ENCODE assay signal across 16 cellular contexts in genomic region chr18:449374-449773, GRCh38. TPM values are rescaled to one million over a fixed set of nuclear protein-coding genes. Genes with fewer than 3 reads are reported as not detected.
A peak's percentile ranks its signal among the peaks of the same experiment; 100 is the strongest.
DNase-seq lines count a peak whose midpoint lies in the region; ATAC-seq, FAIRE-seq and TF ChIP-seq lines count a peak whose summit lies in the region.
"Had no signal": no experiment of that assay in that cellular context is flagged by ENCODE, and none has a peak within 500 bp of the region (broad histone marks: within the 10 kb centered on the region; RNA-seq: fewer than 3 reads in every experiment).

No MANE protein-coding gene starts in this region.

- H3K4me1 ChIP-seq in astrocyte (ENCODE audit: insufficient read depth, low read length) (no peaks in the 10 kb centered on the region), aorta (ENCODE audit: control insufficient read depth in 1 of 2, insufficient read depth in 2 of 2, low read length in 2 of 2) (no peaks in the 10 kb centered on the region)

- H3K27ac Mint-ChIP-seq in MCF 10A (ENCODE audit: low read depth, unreplicated experiment) (no peak overlapping the region), astrocyte (ENCODE audit: unreplicated experiment) (no peak overlapping the region)
- H3K27ac Mint-ChIP-seq: activated B cell treated with CpG ODN at 0.5 μM for 24 hours, memory B cell had no signal

- H3K9me3 ChIP-seq in astrocyte (ENCODE audit: insufficient read depth, low read depth, low read length), result no peaks in the 10 kb centered on the region
- peaks cover 5% of the 10 kb centered on the region for H3K9me3 ChIP-seq in aorta (ENCODE audit: control insufficient read depth, low read length)

- H3K36me3 ChIP-seq in astrocyte (ENCODE audit: insufficient read depth, low read length) (no peaks in the 10 kb centered on the region), aorta (ENCODE audit: control insufficient read depth in 1 of 2, insufficient read depth in 2 of 2, low read length in 1 of 2) (no peaks in the 10 kb centered on the region)
- H3K36me3 ChIP-seq: sigmoid colon had no signal

- H3K27ac ChIP-seq in astrocyte (ENCODE audit: low read depth, low read length) (no peak overlapping the region), aorta (ENCODE audit: low read depth in 1 of 2, low read length in 2 of 2) (no peak overlapping the region)

- no peaks in the 10 kb centered on the region for H4K20me1 ChIP-seq in astrocyte (ENCODE audit: insufficient read depth, low read length)

- DNase-seq in T47D (ENCODE audit: low read depth in 1 of 2, low spot score in 1 of 2), result peak; percentile 35 to 91
- no peak for DNase-seq in MCF 10A (ENCODE audit: unreplicated experiment)
- DNase-seq in astrocyte (ENCODE audit: low read depth), result no peak
- peak; percentile 52 for DNase-seq in iPS-NIHi7 (ENCODE audit: extremely low spot score)
- no peak for DNase-seq in aorta
- DNase-seq in GM13976 (ENCODE audit: low spot score), result no peak
- no peak for DNase-seq in GM20000 (ENCODE audit: low spot score)
- DNase-seq: activated B cell treated with CpG ODN at 0.5 μM for 24 hours; activated effector memory CD4-positive, alpha-beta T cell treated with Interleukin-2 at 50 U/mL for 16 hours; foreskin fibroblast; Kasumi-1; sigmoid colon had no signal

- H3K9me3 Mint-ChIP-seq in MCF 10A (ENCODE audit: unreplicated experiment), result peaks cover 20% of the 10 kb centered on the region
- H3K9me3 Mint-ChIP-seq in astrocyte (ENCODE audit: unreplicated experiment), result peaks cover 16% of the 10 kb centered on the region

- H3K36me3 Mint-ChIP-seq in MCF 10A (ENCODE audit: insufficient read depth, unreplicated experiment) (no peaks in the 10 kb centered on the region), astrocyte (ENCODE audit: low read depth, unreplicated experiment) (peaks cover 7% of the 10 kb centered on the region)
- H3K36me3 Mint-ChIP-seq: memory B cell had no signal

- CTCF ChIA-PET in MCF 10A (lab: Yijun Ruan, JAX), result interaction anchor here (0.6 kb wide), 1 partner anchor 145 kb away, joined by 4 read pairs; no protein-coding TSS in a partner anchor

- H3K4me3 ChIP-seq in astrocyte (ENCODE audit: insufficient read depth, low read depth, low read length) (no peak overlapping the region), aorta (ENCODE audit: low read length in 2 of 2) (no peak overlapping the region)
- H3K4me3 ChIP-seq: sigmoid colon had no signal

- no peak for TF ChIP-seq CTCF in MCF 10A (IDR thresholded peaks at IDR 0.05; ENCODE audit: unreplicated experiment)
- TF ChIP-seq CTCF in astrocyte (IDR thresholded peaks at IDR 0.05; ENCODE audit: insufficient read depth, low read depth, low read length), result no peak
- TF ChIP-seq CTCF in GM13976 (IDR thresholded peaks at IDR 0.05; ENCODE audit: borderline replicate concordance, control extremely low read depth, extremely low read depth, insufficient read depth, missing control alignments), result no peak
- no peak for TF ChIP-seq CTCF in GM20000 (IDR thresholded peaks at IDR 0.05; ENCODE audit: extremely low read depth, missing control alignments)

- H3K79me2 ChIP-seq in astrocyte (ENCODE audit: insufficient read depth, low read length), result no peaks in the 10 kb centered on the region

- H3K4me3 Mint-ChIP-seq in MCF 10A (ENCODE audit: unreplicated experiment) (no peak overlapping the region), astrocyte (ENCODE audit: unreplicated experiment) (no peak overlapping the region)
- H3K4me3 Mint-ChIP-seq: activated B cell treated with CpG ODN at 0.5 μM for 24 hours; central memory CD8-positive, alpha-beta T cell; memory B cell had no signal

- POLR2A ChIA-PET in MCF 10A (lab: Yijun Ruan, JAX), result no interaction called here

- H3K27me3 Mint-ChIP-seq in MCF 10A (ENCODE audit: insufficient read depth, unreplicated experiment) (no peaks in the 10 kb centered on the region), astrocyte (ENCODE audit: low read depth, unreplicated experiment) (peaks cover 5% of the 10 kb centered on the region)
- H3K27me3 Mint-ChIP-seq: activated B cell treated with CpG ODN at 0.5 μM for 24 hours had no signal

- 49 to 58% methylated on average over 8 of the region's 8 CpGs for WGBS in aorta, 2 donors

- intact Hi-C loops in MCF 10A (cut with micrococcal nuclease), result no loop called here
- intact Hi-C loops in aorta (cut with DNase I), result no loop called here

- H3K27me3 ChIP-seq in astrocyte (ENCODE audit: insufficient read depth, low read length) (no peaks in the 10 kb centered on the region), aorta (ENCODE audit: control insufficient read depth in 1 of 2, insufficient read depth in 2 of 2, low read length in 1 of 2) (no peaks in the 10 kb centered on the region)
- H3K27me3 ChIP-seq: sigmoid colon had no signal

- ATAC-seq in aorta (ENCODE audit: low FRiP score), result peak; percentile 26
- ATAC-seq in GM19324 (IDR thresholded peaks at IDR 0.05; ENCODE audit: low FRiP score, unreplicated experiment), result no peak

- H3K9ac ChIP-seq in astrocyte (ENCODE audit: low read length), result no peak overlapping the region

- peak overlapping the region; percentile 0 for H3K4me2 ChIP-seq in astrocyte (ENCODE audit: low read length)

- BruUV-seq in MCF 10A (replicated peaks; lab: Mats Ljungman, UMichigan), result no TSS peak

- in situ Hi-C loops in T47D (cut with HindIII; ENCODE audit: low pct_unique_long_range_greater_than_20kb, low sequenced_read_pairs) (no loop called here), GM13976 (cut with MboI; ENCODE audit: low sequenced_read_pairs, unreplicated experiment) (no loop called here)

- H3K4me1 Mint-ChIP-seq in MCF 10A (ENCODE audit: insufficient read depth, unreplicated experiment) (no peaks in the 10 kb centered on the region), astrocyte (ENCODE audit: low read depth, unreplicated experiment) (peaks cover 8% of the 10 kb centered on the region)
- H3K4me1 Mint-ChIP-seq: activated B cell treated with CpG ODN at 0.5 μM for 24 hours; central memory CD8-positive, alpha-beta T cell; memory B cell had no signal

- H2AFZ ChIP-seq in astrocyte (ENCODE audit: low read depth, low read length), result no peak overlapping the region

- FAIRE-seq in astrocyte (lab: Jason Lieb, UNC), result no peak
- FAIRE-seq: G401.6 had no signal

RNA-seq across cellular contexts. Expression of gene COLEC12, which starts 51.1 kb away (rescaled TPM):
- 0.05 TPM in 1 of 2 replicates, not detected in the other for total RNA-seq in MCF 10A (2022)
- 11.6 and 13.2 TPM in 2 replicates for total RNA-seq in astrocyte
- 10 to 100 TPM; 15.9 to 46.1 TPM for total RNA-seq in aorta
- 1 to 10 TPM; 2.4 to 5.5 TPM for polyA plus RNA-seq in aorta
- total RNA-seq: activated B cell treated with CpG ODN at 0.5 μM for 24 hours had no signal

Comparison
In these comparisons a context has a peak if more than half of its experiments do, and no peak if none do; other contexts are left out.
1. DNase-seq: peak in T47D (2 of 2) and iPS-NIHi7 (single experiment); none in MCF 10A (single experiment), astrocyte (single experiment), aorta (0 of 2), GM13976 (single experiment) and GM20000 (single experiment).
2. RNA of gene COLEC12, which starts 51.1 kb away (total RNA-seq): 15.9 to 46.1 TPM in aorta and 11.6 to 13.2 TPM in astrocyte; 0.05 TPM in MCF 10A; every median in the first group is over 10 times any median in the second.